Comparison of ENCODE assay signal across 31 cellular contexts in the genomic region with DNA sequence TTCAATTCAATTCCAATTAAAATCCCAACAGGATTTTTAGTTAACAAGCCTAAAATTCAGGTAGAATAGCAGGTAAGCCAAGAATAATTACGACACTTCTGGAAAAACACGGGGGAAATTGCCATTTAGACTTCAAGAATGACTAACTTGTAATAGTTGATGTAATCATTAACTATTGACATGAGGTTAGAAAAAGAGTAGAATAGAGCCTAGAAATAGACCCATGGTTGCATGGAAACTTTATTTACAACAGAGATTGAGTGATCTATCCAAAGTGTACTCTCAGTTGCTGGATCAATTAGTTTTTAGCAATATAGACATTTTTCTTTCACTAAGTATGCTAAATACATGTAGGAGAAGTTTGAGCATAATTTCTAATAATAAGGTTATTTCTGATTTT. TPM values are rescaled to one million over a fixed set of nuclear protein-coding genes. Genes with fewer than 3 reads are reported as not detected.
"Had no signal": no experiment of that assay in that cellular context is flagged by ENCODE, and none has a peak within 500 bp of the region (broad histone marks: within the 10 kb centered on the region; RNA-seq: fewer than 3 reads in every experiment).

No MANE protein-coding gene starts in this region.

- H3K36me3 ChIP-seq: colonic mucosa, esophagus squamous epithelium, gastrocnemius medialis, heart right ventricle, left ventricle myocardium inferior, lower lobe of right lung had no signal

- H3K4me1 ChIP-seq: colonic mucosa, gastrocnemius medialis had no signal

- H3K4me3 ChIP-seq: colonic mucosa, esophagus squamous epithelium, gastrocnemius medialis, heart right ventricle, left ventricle myocardium inferior, lower lobe of right lung, mucosa of descending colon had no signal

- H3K9me3 Mint-ChIP-seq: dendritic cell treated with granulocyte-macrophage colony-stimulating factor and Interleukin-4, amounts not matched to agents 40 ng/mL and 50 ng/mL, for 4 days; effector memory CD8-positive, alpha-beta T cell had no signal

- H3K36me3 Mint-ChIP-seq: mesothelial cell of epicardium had no signal

- H3K9me3 ChIP-seq: colonic mucosa, lower lobe of right lung, mucosa of descending colon had no signal

- FAIRE-seq: endometrium had no signal

- DNase-seq: colonic mucosa; cortex of kidney; effector CD8-positive, alpha-beta T cell; effector memory CD8-positive, alpha-beta T cell; endodermal cell; erythroblast; esophagus squamous epithelium; foreskin fibroblast; foreskin melanocyte; gastrocnemius medialis; glutamatergic neuron; head of caudate nucleus; heart right ventricle; hippocampal formation; left colon; left ventricle myocardium inferior; lower lobe of right lung; mesenchymal stem cell; mucosa of descending colon; naive B cell had no signal

- H3K4me3 Mint-ChIP-seq: dendritic cell treated with granulocyte-macrophage colony-stimulating factor and Interleukin-4, amounts not matched to agents 40 ng/mL and 50 ng/mL, for 4 days; effector memory CD8-positive, alpha-beta T cell; endodermal cell; mesothelial cell of epicardium; naive B cell had no signal

- H3K27ac Mint-ChIP-seq: dendritic cell treated with granulocyte-macrophage colony-stimulating factor and Interleukin-4, amounts not matched to agents 40 ng/mL and 50 ng/mL, for 4 days; effector memory CD8-positive, alpha-beta T cell; endodermal cell; mesothelial cell of epicardium; naive B cell had no signal

- H3K27ac ChIP-seq: colonic mucosa, epithelial cell of prostate, esophagus squamous epithelium, gastrocnemius medialis, heart right ventricle, left ventricle myocardium inferior, lower lobe of right lung had no signal

- ATAC-seq: effector memory CD8-positive, alpha-beta T cell; esophagus mucosa; gastrocnemius medialis; heart right ventricle; left colon; left lobe of liver; lower lobe of right lung; mucosa of descending colon had no signal

RNA-seq across cellular contexts. Expression of gene SLC13A5, which starts 3.6 kb away (rescaled TPM):
- total RNA-seq: glomerular endothelial cell, left colon, left ventricle myocardium inferior, lower leg skin, lower lobe of right lung, mucosa of descending colon, myocyte had no signal

RNA-seq across cellular contexts. Expression of gene FBXO39, which starts 59.3 kb away (rescaled TPM):
- total RNA-seq: chondrocyte, colonic mucosa, gastrocnemius medialis, kidney epithelial cell, left ventricle myocardium inferior, lower lobe of right lung, mesothelial cell of epicardium, myocyte had no signal
